9 cellular contexts compared by ENCODE assay signal in the genomic region with DNA sequence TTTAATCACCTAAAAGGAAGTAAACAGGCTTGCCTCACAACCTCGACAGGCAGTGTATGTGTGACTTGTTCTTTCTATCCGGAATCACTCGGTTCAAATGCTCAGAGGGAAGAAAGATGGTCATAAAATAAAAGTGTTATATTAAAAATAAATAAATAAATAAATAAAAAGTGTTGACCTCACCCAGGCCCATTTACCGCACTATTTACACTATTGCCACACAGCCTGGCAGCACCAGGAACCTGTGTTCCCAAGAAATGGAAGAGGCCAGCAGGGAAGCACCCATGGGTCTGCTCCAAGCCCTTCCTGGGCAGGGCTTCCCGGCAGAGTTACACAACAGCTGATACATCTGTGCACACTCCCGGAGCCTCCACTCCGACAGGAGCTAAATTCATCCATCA.
A peak's percentile ranks its signal among the peaks of the same experiment; 100 is the strongest.
DNase-seq lines count a peak whose midpoint lies in the region; ATAC-seq, FAIRE-seq and TF ChIP-seq lines count a peak whose summit lies in the region.
"Had no signal": no experiment of that assay in that cellular context is flagged by ENCODE, and none has a peak within 500 bp of the region (broad histone marks: within the 10 kb centered on the region; RNA-seq: fewer than 3 reads in every experiment).

No MANE protein-coding gene starts in this region.

- H3K4me3 ChIP-seq in Peyer's patch (no peak overlapping the region), fibroblast of the aortic adventitia (ENCODE audit: low read depth, low read length) (no peak overlapping the region), pancreas (peak overlapping the region in 1 of 4 donors; percentile 4)

- no peak for TF ChIP-seq POLR2A in Peyer's patch (IDR thresholded peaks at IDR 0.05)

- TF ChIP-seq CTCF in Calu3 (IDR thresholded peaks at IDR 0.05; ENCODE audit: unreplicated experiment) = no peak
- no peak for TF ChIP-seq CTCF in Peyer's patch (IDR thresholded peaks at IDR 0.05)
- no peak for TF ChIP-seq CTCF in fibroblast of the aortic adventitia (IDR thresholded peaks at IDR 0.05; ENCODE audit: insufficient read depth, low read length)
- TF ChIP-seq CTCF in pancreas (IDR thresholded peaks at IDR 0.05) = no peak

- 23 to 24% methylated on average over 7 of the region's 7 CpGs for WGBS in pancreas, 2 donors

- no peak for FAIRE-seq in pancreas (lab: Jason Lieb, UNC)

- H3K9me3 Mint-ChIP-seq in Calu3 (ENCODE audit: low read depth, unreplicated experiment) = no peaks in the 10 kb centered on the region
- no peaks in the 10 kb centered on the region for H3K9me3 Mint-ChIP-seq in activated T-helper 2 cell treated with anti-CD3 and anti-CD28 coated beads, Interferon-gamma antibody, Interleukin-2, Interleukin-4, amounts not matched to agents 10 μg/mL and 5 μg/mL and 100 μg/mL, durations not matched to agents 14 hours and 24 hours and 36 hours

- H3K27me3 Mint-ChIP-seq in Calu3 (ENCODE audit: unreplicated experiment) = no peaks in the 10 kb centered on the region
- peaks cover 13% of the 10 kb centered on the region for H3K27me3 Mint-ChIP-seq in activated T-helper 2 cell treated with anti-CD3 and anti-CD28 coated beads, Interferon-gamma antibody, Interleukin-2, Interleukin-4, amounts not matched to agents 10 μg/mL and 5 μg/mL and 100 μg/mL, durations not matched to agents 14 hours and 24 hours and 36 hours (ENCODE audit: low read depth)

- peaks cover 0 to 10% (median 0%) of the 10 kb centered on the region in 4 donors for H3K4me1 ChIP-seq in Peyer's patch
- peaks cover 7 to 31% (median 17%) of the 10 kb centered on the region in 3 donors for H3K4me1 ChIP-seq in pancreas

- H3K27ac Mint-ChIP-seq in Calu3 (ENCODE audit: unreplicated experiment) = peak overlapping the region; percentile 87
- no peak overlapping the region for H3K27ac Mint-ChIP-seq in activated T-helper 2 cell treated with anti-CD3 and anti-CD28 coated beads, Interferon-gamma antibody, Interleukin-2, Interleukin-4, amounts not matched to agents 10 μg/mL and 5 μg/mL and 100 μg/mL, durations not matched to agents 14 hours and 24 hours and 36 hours

- peak; percentile 82 to 95 (median 88) for ATAC-seq in pancreas
- no peak for ATAC-seq in HG02642 (IDR thresholded peaks at IDR 0.05; ENCODE audit: poor library complexity, unreplicated experiment)
- no peak for ATAC-seq in GM18498 (IDR thresholded peaks at IDR 0.05; ENCODE audit: unreplicated experiment)

- peaks cover 82% of the 10 kb centered on the region for H3K4me1 Mint-ChIP-seq in Calu3 (ENCODE audit: low read depth, unreplicated experiment)
- H3K4me1 Mint-ChIP-seq in activated T-helper 2 cell treated with anti-CD3 and anti-CD28 coated beads, Interferon-gamma antibody, Interleukin-2, Interleukin-4, amounts not matched to agents 10 μg/mL and 5 μg/mL and 100 μg/mL, durations not matched to agents 14 hours and 24 hours and 36 hours (ENCODE audit: low read depth) = peaks cover 5% of the 10 kb centered on the region

- intact Hi-C loops in Calu3 (cut with micrococcal nuclease; ENCODE audit: unreplicated experiment) = loop anchor here (2.0 kb wide), 2 partner anchors 30 to 68 kb away; no protein-coding TSS in a partner anchor
- intact Hi-C loops in pancreas (cut with DNase I) = no loop called here
- intact Hi-C loops in activated T-helper 2 cell treated with anti-CD3 and anti-CD28 coated beads, Interferon-gamma antibody, Interleukin-2, Interleukin-4, amounts not matched to agents 10 μg/mL and 5 μg/mL and 100 μg/mL, durations not matched to agents 14 hours and 24 hours and 36 hours (cut with micrococcal nuclease) = no loop called here

- DNase-seq in Calu3 (peak; percentile 73), Peyer's patch (peak; percentile 18 to 63 (median 54)), fibroblast of the aortic adventitia (ENCODE audit: low read depth) (peak; percentile 87), pancreas (peak; percentile 64 to 81 (median 78)), NCI-H524 (lab: John Stamatoyannopoulos, UW) (no peak)
- no peak for DNase-seq in activated T-helper 2 cell treated with anti-CD3 and anti-CD28 coated beads, Interferon-gamma antibody, Interleukin-2, Interleukin-4, amounts not matched to agents 10 μg/mL and 5 μg/mL and 100 μg/mL, durations not matched to agents 14 hours and 24 hours and 36 hours (ENCODE audit: low spot score)
- DNase-seq: cerebellar nuclear complex had no signal

- peaks cover 55% of the 10 kb centered on the region for H3K36me3 Mint-ChIP-seq in Calu3 (ENCODE audit: insufficient read depth, unreplicated experiment)
- H3K36me3 Mint-ChIP-seq in activated T-helper 2 cell treated with anti-CD3 and anti-CD28 coated beads, Interferon-gamma antibody, Interleukin-2, Interleukin-4, amounts not matched to agents 10 μg/mL and 5 μg/mL and 100 μg/mL, durations not matched to agents 14 hours and 24 hours and 36 hours (ENCODE audit: low read depth) = no peaks in the 10 kb centered on the region

- peak overlapping the region in 1 of 4 donors; percentile 5 for H3K27ac ChIP-seq in Peyer's patch
- peak overlapping the region in 3 of 4 donors; percentile 25 to 84 (median 71) for H3K27ac ChIP-seq in pancreas

- BruUV-seq in Calu3 (replicated peaks; lab: Mats Ljungman, UMichigan) = no TSS peak

- no peaks in the 10 kb centered on the region for H3K36me3 ChIP-seq in Peyer's patch
- H3K36me3 ChIP-seq in pancreas = no peaks in the 10 kb centered on the region

- CTCF ChIA-PET in Calu3 (lab: Charles Lee) = interaction anchor here (1.0 to 1.4 kb wide), 3 partner anchors 14 to 73 kb away, joined by 3 to 7 read pairs (median 5); no protein-coding TSS in a partner anchor

- peak overlapping the region; percentile 56 for H3K4me3 Mint-ChIP-seq in Calu3 (ENCODE audit: low read depth, unreplicated experiment)
- no peak overlapping the region for H3K4me3 Mint-ChIP-seq in activated T-helper 2 cell treated with anti-CD3 and anti-CD28 coated beads, Interferon-gamma antibody, Interleukin-2, Interleukin-4, amounts not matched to agents 10 μg/mL and 5 μg/mL and 100 μg/mL, durations not matched to agents 14 hours and 24 hours and 36 hours (ENCODE audit: low read depth)

- H3K9me3 ChIP-seq in Peyer's patch (no peaks in the 10 kb centered on the region), pancreas (no peaks in the 10 kb centered on the region)

- H3K27me3 ChIP-seq in Peyer's patch (no peaks in the 10 kb centered on the region), pancreas (no peaks in the 10 kb centered on the region)

Comparison
In these comparisons a context has a peak if more than half of its experiments do, and no peak if none do; other contexts are left out.
1. DNase-seq: peak in Calu3 (single experiment), Peyer's patch (3 of 3), fibroblast of the aortic adventitia (single experiment) and pancreas (6 of 6); none in NCI-H524 (0 of 2) and activated T-helper 2 cell treated with anti-CD3 and anti-CD28 coated beads, Interferon-gamma antibody, Interleukin-2, Interleukin-4, amounts not matched to agents 10 μg/mL and 5 μg/mL and 100 μg/mL, durations not matched to agents 14 hours and 24 hours and 36 hours (single experiment).
2. ATAC-seq: peak in pancreas (4 of 4); none in HG02642 (single experiment) and GM18498 (single experiment).